In genomic region chr10:74888947-74889661, GRCh38 we compare ENCODE assay signal across 9 cellular contexts.
DNase-seq lines count a peak whose midpoint lies in the region; ATAC-seq, FAIRE-seq and TF ChIP-seq lines count a peak whose summit lies in the region.
"Had no signal": no experiment of that assay in that cellular context is flagged by ENCODE, and none has a peak within 500 bp of the region (broad histone marks: within the 10 kb centered on the region; RNA-seq: fewer than 3 reads in every experiment).

No MANE protein-coding gene starts in this region.

- FAIRE-seq in A549 (lab: Jason Lieb, UNC) = no peak

- WGBS in A549 (ENCODE audit: missing lambda C conversion rate) = 85% methylated on average over 6 of the region's 6 CpGs
- WGBS in SK-N-SH (ENCODE audit: low lambda C conversion rate) = 88% methylated on average over 6 of the region's 6 CpGs

- H3K9me2 ChIP-seq in SK-N-SH = no peaks in the 10 kb centered on the region

- H3K79me2 ChIP-seq in SK-N-SH (ENCODE audit: insufficient read depth) = peaks cover 53% of the 10 kb centered on the region

- H3F3A ChIP-seq in SK-N-SH (replicated peaks; ENCODE audit: insufficient read depth) = no peaks in the 10 kb centered on the region

- no peak for DNase-seq in A549 (ENCODE audit: low read depth in 1 of 2, low spot score in 1 of 2)
- DNase-seq in GM03348 (ENCODE audit: low spot score) = peak; percentile 16
- no peak for DNase-seq in SK-N-SH
- DNase-seq in iPS-NIHi11 (ENCODE audit: low spot score) = peak; percentile 26
- DNase-seq in NCI-H2081 treated with DMSO at 0.1 percent for 48 hours (lab: John Stamatoyannopoulos, UW) = no peak
- DNase-seq in foreskin melanocyte = no peak
- DNase-seq: PC-9 had no signal

- TF ChIP-seq POLR2A in A549 (IDR thresholded peaks at IDR 0.05; ENCODE audit: low read length) = no peak

- CTCF ChIA-PET in A549 (lab: Yijun Ruan, JAX) = interaction anchor here (0.8 to 1.4 kb wide), 7 partner anchors 13 to 132 kb away, joined by 3 to 5 read pairs (median 3); no protein-coding TSS in a partner anchor
- CTCF ChIA-PET in SK-N-SH (lab: Yijun Ruan, JAX) = interaction anchor here (0.9 to 1.6 kb wide), 4 partner anchors 10 to 131 kb away, joined by 3 to 5 read pairs (median 4); no protein-coding TSS in a partner anchor

- H3K4me2 ChIP-seq in A549 = no peak overlapping the region
- H3K4me2 ChIP-seq in SK-N-SH = no peak overlapping the region
- H3K4me2 ChIP-seq: PC-9 had no signal

- TF ChIP-seq EP300 in A549 (IDR thresholded peaks at IDR 0.05) = no peak
- TF ChIP-seq EP300 in SK-N-SH (IDR thresholded peaks at IDR 0.05; ENCODE audit: borderline replicate concordance in 1 of 2, low read depth in 1 of 2, low read length in 1 of 2) = no peak

- H3K27me3 ChIP-seq in SK-N-SH (ENCODE audit: insufficient read depth) = no peaks in the 10 kb centered on the region

- peaks cover 35% of the 10 kb centered on the region for H4K20me1 ChIP-seq in SK-N-SH (ENCODE audit: insufficient read depth)

- H3K4me1 ChIP-seq in A549 (no peaks in the 10 kb centered on the region), SK-N-SH (ENCODE audit: control insufficient read depth in 1 of 2, insufficient read depth in 2 of 2, low read depth in 1 of 2, low read length in 1 of 2) (peaks cover 0 to 10% of the 10 kb centered on the region in 2 experiments; a peak in 2 of 4 replicates)

- H3K36me3 ChIP-seq in SK-N-SH (replicated peaks in 1 of 2; ENCODE audit: control insufficient read depth in 1 of 2, insufficient read depth in 2 of 2, low read length in 1 of 2) = no peaks in the 10 kb centered on the region

- TF ChIP-seq RAD21 in A549 (conservative IDR thresholded peaks at IDR 0.05 in 1 of 2, IDR thresholded peaks at IDR 0.05 in 1 of 2) (peak; percentile 44 to 51; a peak in 4 of 5 replicates), SK-N-SH (IDR thresholded peaks at IDR 0.05; ENCODE audit: low read length) (peak; percentile 60)

- H2AFZ ChIP-seq in SK-N-SH (ENCODE audit: low read depth) = no peak overlapping the region
- H2AFZ ChIP-seq: PC-9 had no signal

- H3K27ac ChIP-seq in A549 (no peak overlapping the region), SK-N-SH (ENCODE audit: low read depth in 2 of 2, low read length in 1 of 2) (no peak overlapping the region)
- H3K27ac ChIP-seq: PC-9 had no signal

- H3K9ac ChIP-seq in SK-N-SH = no peak overlapping the region

- ATAC-seq in A549 = peak; percentile 81 to 89; a peak in 5 of 6 replicates
- ATAC-seq in HG03045 (IDR thresholded peaks at IDR 0.05; ENCODE audit: unreplicated experiment) = no peak
- ATAC-seq in GM19351 (IDR thresholded peaks at IDR 0.05; ENCODE audit: unreplicated experiment) = no peak

- H3K9me3 ChIP-seq in A549 = no peaks in the 10 kb centered on the region
- no peaks in the 10 kb centered on the region for H3K9me3 ChIP-seq in SK-N-SH

- no peak overlapping the region for H3K4me3 ChIP-seq in A549
- H3K4me3 ChIP-seq in SK-N-SH (ENCODE audit: low read depth in 2 of 2, low read length in 1 of 2) = no peak overlapping the region
- H3K4me3 ChIP-seq: PC-9 had no signal

- POLR2A ChIA-PET in A549 (lab: Yijun Ruan, JAX) = no interaction called here
- POLR2A ChIA-PET in SK-N-SH (lab: Yijun Ruan, JAX) = interaction anchor here (0.8 kb wide), 1 partner anchor 39 kb away, joined by 4 read pairs; no protein-coding TSS in a partner anchor

- TF ChIP-seq CTCF in A549 (IDR thresholded peaks at IDR 0.05) (peak; percentile 28; the same call in 1 of the 3 replicates), SK-N-SH (IDR thresholded peaks at IDR 0.05) (peak; percentile 27; the same call in 1 of the 2 replicates)

TF ChIP-seq in A549, 52 proteins besides CTCF, POLR2A, EP300 and RAD21:
- TF ChIP-seq SMC3 (IDR thresholded peaks at IDR 0.05) (peak; percentile 39), HDAC2 (IDR thresholded peaks at IDR 0.05) (no peak)
TF ChIP-seq in A549: peak in this region for 1.

TF ChIP-seq in SK-N-SH, 30 proteins besides CTCF, POLR2A, EP300 and RAD21:
- TF ChIP-seq FOXM1 (IDR thresholded peaks at IDR 0.05; ENCODE audit: low read depth) (no peak), SMC3 (IDR thresholded peaks at IDR 0.05; ENCODE audit: low read depth, low read length) (peak; percentile 47), YY1 (IDR thresholded peaks at IDR 0.05; ENCODE audit: low read depth) (no peak)

Comparison
In these comparisons a context has a peak if more than half of its experiments do, and no peak if none do; other contexts are left out.
1. ATAC-seq: peak in A549 (2 of 2); none in HG03045 (single experiment) and GM19351 (single experiment).
2. DNase-seq: peak in GM03348 (single experiment) and iPS-NIHi11 (single experiment); none in A549 (0 of 2), SK-N-SH (single experiment), NCI-H2081 treated with DMSO at 0.1 percent for 48 hours (single experiment) and foreskin melanocyte (single experiment).
3. Of the 12 proteins assayed by ChIP-seq in both A549 and SK-N-SH: peak only in A549: none; only in SK-N-SH: none; in both: CTCF, RAD21 and SMC3; in neither: 9.